In genomic region chr14:94172545-94172944, GRCh38 we compare ENCODE assay signal across 15 cellular contexts. TPM values are rescaled to one million over a fixed set of nuclear protein-coding genes. Genes with fewer than 3 reads are reported as not detected.
A peak's percentile ranks its signal among the peaks of the same experiment; 100 is the strongest.
DNase-seq lines count a peak whose midpoint lies in the region; ATAC-seq, FAIRE-seq and TF ChIP-seq lines count a peak whose summit lies in the region.
"Had no signal": no experiment of that assay in that cellular context is flagged by ENCODE, and none has a peak within 500 bp of the region (broad histone marks: within the 10 kb centered on the region; RNA-seq: fewer than 3 reads in every experiment).

No MANE protein-coding gene starts in this region.

- no TSS peak for BruUV-seq in HepG2 (replicated peaks; lab: Mats Ljungman, UMichigan)

- H4K20me1 ChIP-seq in HepG2 (ENCODE audit: insufficient read depth, low read length) (no peaks in the 10 kb centered on the region), MM.1S (ENCODE audit: insufficient read depth, low read length) (no peaks in the 10 kb centered on the region)

- intact Hi-C loops in HepG2 (cut with micrococcal nuclease; ENCODE audit: unreplicated experiment) (no loop called here), right lobe of liver (cut with DNase I) (no loop called here)

- H3K4me3 ChIP-seq in HepG2 (replicated peaks in 1 of 3; ENCODE audit: insufficient read depth in 1 of 3, low read depth in 2 of 3, low read length in 3 of 3) (peak overlapping the region in 1 of 3 experiments; percentile 84; a peak in 2 of 6 replicates), right lobe of liver (no peak overlapping the region), MM.1S (ENCODE audit: low read length) (no peak overlapping the region)

- no peak overlapping the region for H3K9ac ChIP-seq in HepG2 (ENCODE audit: insufficient read depth, low read depth, low read length)
- no peak overlapping the region for H3K9ac ChIP-seq in MM.1S (ENCODE audit: low read length)

- no peak overlapping the region for H3K27ac ChIP-seq in HepG2 (ENCODE audit: extremely low read length, insufficient read depth, low read length)
- H3K27ac ChIP-seq in right lobe of liver = no peak overlapping the region
- no peak overlapping the region for H3K27ac ChIP-seq in MM.1S (ENCODE audit: low read length)

- 86% methylated on average over 5 of the region's 5 CpGs for whole genome bisulfite sequencing in HepG2 (ENCODE audit: low lambda C conversion rate)
- WGBS in right lobe of liver (ENCODE audit: insufficient coverage, low coverage, low lambda C conversion rate, missing lambda C conversion rate) = 79% methylated on average over 5 of the region's 5 CpGs

- no peaks in the 10 kb centered on the region for H3K36me3 ChIP-seq in HepG2 (replicated peaks in 1 of 2; ENCODE audit: control insufficient read depth in 1 of 2, insufficient read depth in 2 of 2, low read length in 2 of 2)
- H3K36me3 ChIP-seq in right lobe of liver = no peaks in the 10 kb centered on the region
- H3K36me3 ChIP-seq in MM.1S (replicated peaks; ENCODE audit: insufficient read depth, low read length) = no peaks in the 10 kb centered on the region
- H3K36me3 ChIP-seq: heart left ventricle had no signal

- H3K27me3 Mint-ChIP-seq in glutamatergic neuron (ENCODE audit: unreplicated experiment) = peaks cover 9% of the 10 kb centered on the region

- FAIRE-seq in HepG2 (lab: Jason Lieb, UNC) (no peak), GM19239 (lab: Jason Lieb, UNC) (no peak), H54 (lab: Jason Lieb, UNC) (no peak)

- TF ChIP-seq EP300 in HepG2 (IDR thresholded peaks at IDR 0.05; ENCODE audit: low read depth in 2 of 2, low read length in 2 of 2) = no peak
- TF ChIP-seq EP300 in HepG2 (CRISPR knock-in tag; IDR thresholded peaks at IDR 0.05; ENCODE audit: borderline replicate concordance) = no peak

- H3K4me1 ChIP-seq in HepG2 (ENCODE audit: insufficient read depth, low read length) = peaks cover 30% of the 10 kb centered on the region
- peaks cover 0 to 15% (median 2%) of the 10 kb centered on the region in 4 donors for H3K4me1 ChIP-seq in right lobe of liver
- H3K4me1 ChIP-seq in MM.1S (ENCODE audit: low read length) = no peaks in the 10 kb centered on the region

- in situ Hi-C loops in HepG2 (cut with HindIII; ENCODE audit: extremely low pct_ligation_motif_present, low pct_unique_long_range_greater_than_20kb) = no loop called here

- TF ChIP-seq POLR2A in HepG2 (IDR thresholded peaks at IDR 0.05; ENCODE audit: insufficient read depth in 1 of 2, low read depth in 2 of 2, low read length in 2 of 2) (no peak), right lobe of liver (IDR thresholded peaks at IDR 0.05) (no peak), H54 (IDR thresholded peaks at IDR 0.05; ENCODE audit: low read depth, low read length) (no peak)

- peaks cover 0 to 12% of the 10 kb centered on the region in 2 experiments; a peak in 3 of 5 replicates for H3K27me3 ChIP-seq in HepG2 (ENCODE audit: control insufficient read depth in 1 of 2, insufficient read depth in 2 of 2, low read length in 2 of 2)
- H3K27me3 ChIP-seq in right lobe of liver = no peaks in the 10 kb centered on the region
- H3K27me3 ChIP-seq in MM.1S (replicated peaks; ENCODE audit: insufficient read depth, low read length) = no peaks in the 10 kb centered on the region; the same call in 1 of the 2 replicates

- H3K79me2 ChIP-seq in HepG2 (ENCODE audit: insufficient read depth, low read length) (peaks cover 8% of the 10 kb centered on the region), MM.1S (ENCODE audit: low read length) (no peaks in the 10 kb centered on the region)

- CTCF ChIA-PET in HepG2 (lab: Yijun Ruan, JAX; ENCODE audit: low intra/inter-chr PET ratio, low total read pairs) = no interaction called here

- H3K9me2 ChIP-seq in MM.1S (replicated peaks; ENCODE audit: insufficient read depth, low read length) = no peaks in the 10 kb centered on the region

- H3K4me1 Mint-ChIP-seq in glutamatergic neuron (ENCODE audit: low read depth, unreplicated experiment) = peaks cover 16% of the 10 kb centered on the region

- H3K9me3 ChIP-seq in HepG2 (ENCODE audit: low read length) = no peaks in the 10 kb centered on the region
- H3K9me3 ChIP-seq in right lobe of liver = no peaks in the 10 kb centered on the region
- H3K9me3 ChIP-seq in MM.1S (replicated peaks; ENCODE audit: insufficient read depth, low read length) = no peaks in the 10 kb centered on the region
- H3K9me3 ChIP-seq: heart left ventricle had no signal

- H2AFZ ChIP-seq in HepG2 (ENCODE audit: low read length) (no peak overlapping the region), MM.1S (ENCODE audit: low read length) (no peak overlapping the region)

- POLR2A ChIA-PET in HepG2 (lab: Yijun Ruan, JAX) = interaction anchor here (3.8 kb wide), 1 partner anchor 120 kb away, joined by 37 read pairs; the partner anchor contains the start of gene SERPINA10

- no peaks in the 10 kb centered on the region for H3K36me3 Mint-ChIP-seq in glutamatergic neuron (ENCODE audit: unreplicated experiment)

- peak overlapping the region; percentile 86 for H3K4me3 Mint-ChIP-seq in glutamatergic neuron (ENCODE audit: unreplicated experiment)

- peaks cover 2% of the 10 kb centered on the region for H3K9me3 Mint-ChIP-seq in glutamatergic neuron (ENCODE audit: unreplicated experiment)
- H3K9me3 Mint-ChIP-seq: effector memory CD8-positive, alpha-beta T cell had no signal

- no peak for TF ChIP-seq RAD21 in HepG2 (CRISPR knock-in tag; IDR thresholded peaks at IDR 0.05)

- DNase-seq in HepG2 (ENCODE audit: low spot score) (no peak), right lobe of liver (no peak), NCI-H69 (lab: John Stamatoyannopoulos, UW) (peak; percentile 55), glutamatergic neuron (no peak), GM19239 (ENCODE audit: insufficient read length, low spot score) (no peak), H54 (ENCODE audit: insufficient read length, low spot score) (no peak), MM.1S (no peak)
- DNase-seq: activated CD4-positive, alpha-beta T cell treated with anti-CD3 and anti-CD28 coated beads, Interleukin-2, amount 50 U/mL, for 4 hours; activated effector memory CD4-positive, alpha-beta T cell treated with Interleukin-2 at 50 U/mL for 16 hours; aorta; effector memory CD8-positive, alpha-beta T cell; heart left ventricle; NCI-H1436; NCI-H226 had no signal

- H3K27ac Mint-ChIP-seq in glutamatergic neuron (ENCODE audit: unreplicated experiment) = no peak overlapping the region

- TF ChIP-seq CTCF in HepG2 (CRISPR knock-in tag; IDR thresholded peaks at IDR 0.05) = no peak
- TF ChIP-seq CTCF in right lobe of liver (IDR thresholded peaks at IDR 0.05) = no peak
- TF ChIP-seq CTCF in glutamatergic neuron (IDR thresholded peaks at IDR 0.05; ENCODE audit: partially characterized antibody, unreplicated experiment) = no peak
- TF ChIP-seq CTCF in MM.1S (IDR thresholded peaks at IDR 0.05; ENCODE audit: low read length) = no peak

- ATAC-seq in HepG2 (no peak), right lobe of liver (no peak)
- ATAC-seq: effector memory CD8-positive, alpha-beta T cell had no signal

- H3K4me2 ChIP-seq in HepG2 (ENCODE audit: low read depth, low read length) (peak overlapping the region; percentile 82), MM.1S (ENCODE audit: low read depth, low read length) (no peak overlapping the region)

- H3F3A ChIP-seq in MM.1S (ENCODE audit: insufficient read depth, low read length) = no peaks in the 10 kb centered on the region; the same call in 1 of the 2 replicates

RNA-seq across cellular contexts. Expression of gene PPP4R4, which starts 1.6 kb away (rescaled TPM):
- total RNA-seq in HepG2 (2016; rRNA removed; fragmentation: Illumina TruSeq; extraction: Trizol) (19.8 and 21.2 TPM in 2 replicates), right lobe of liver (1 to 10 TPM in 3 of 6 experiments, under 1 TPM in 3; 0.26 to 4.1 (median 1.2) TPM), glutamatergic neuron (ENCODE audit: unreplicated experiment) (1.6 TPM)
- 11.0 and 11.2 TPM in 2 replicates for total RNA-seq in HepG2 (2016; cell fraction: cytosol; rRNA removed; fragmentation: Illumina TruSeq; extraction: Trizol; ENCODE audit: low read depth)
- 18.6 and 21.8 TPM in 2 replicates for total RNA-seq in HepG2 (2016; cell fraction: insoluble cytoplasmic fraction; rRNA removed; fragmentation: Illumina TruSeq; extraction: Trizol)
- 22.0 and 22.8 TPM in 2 replicates for total RNA-seq in HepG2 (2016; cell fraction: membrane; rRNA removed; fragmentation: Illumina TruSeq; extraction: Trizol)
- 30.3 and 33.4 TPM in 2 replicates for total RNA-seq in HepG2 (2016; cell fraction: nucleus; rRNA removed; fragmentation: Illumina TruSeq; extraction: Trizol)
- polyA plus RNA-seq in HepG2 (2011; rRNA removed) = 6.9 and 9.5 TPM in 2 replicates
- polyA plus RNA-seq in HepG2 (2011; cell fraction: cytosol; rRNA removed) = 3.2 and 4.3 TPM in 2 replicates
- polyA plus RNA-seq in HepG2 (2011; cell fraction: nucleus; rRNA removed) = 5.9 and 7.3 TPM in 2 replicates
- polyA plus RNA-seq in HepG2 (2012) = 6.4 and 9.4 TPM in 2 replicates
- polyA plus RNA-seq in HepG2 (2016; cell fraction: cytosol; fragmentation: Illumina TruSeq; extraction: Trizol; ENCODE audit: low read depth) = 9.3 and 13.3 TPM in 2 replicates
- polyA plus RNA-seq in HepG2 (2016; cell fraction: insoluble cytoplasmic fraction; fragmentation: Illumina TruSeq; extraction: Trizol; ENCODE audit: low read depth) = 20.1 and 21.1 TPM in 2 replicates
- polyA plus RNA-seq in HepG2 (2016; cell fraction: membrane; fragmentation: Illumina TruSeq; extraction: Trizol; ENCODE audit: low read depth) = 13.0 and 13.8 TPM in 2 replicates
- polyA plus RNA-seq in HepG2 (2016; cell fraction: nucleus; fragmentation: Illumina TruSeq; extraction: Trizol; ENCODE audit: insufficient read depth, low read depth) = 21.4 and 24.0 TPM in 2 replicates
- 22.1 TPM in 1 of 2 replicates, not detected in the other for polyA minus RNA-seq in HepG2 (2011; rRNA and poly(A)+ RNA removed; ENCODE audit: low replicate concordance)
- polyA minus RNA-seq in HepG2 (2011; cell fraction: cytosol; rRNA and poly(A)+ RNA removed) = 3.2 and 7.4 TPM in 2 replicates
- polyA minus RNA-seq in HepG2 (2011; cell fraction: nucleus; rRNA and poly(A)+ RNA removed) = 49.6 and 60.8 TPM in 2 replicates
- total RNA-seq: lung microvascular endothelial cell had no signal

RNA-seq across cellular contexts. Expression of gene IFI27L2, which starts 43.1 kb away (rescaled TPM):
- total RNA-seq in HepG2 (2016; rRNA removed; fragmentation: Illumina TruSeq; extraction: Trizol) (4.3 and 6.0 TPM in 2 replicates), right lobe of liver (1 to 10 TPM in 5 of 6 experiments, not detected in 1; 1.8 to 7.9 (median 4.1) TPM), glutamatergic neuron (ENCODE audit: unreplicated experiment) (52.7 TPM)
- total RNA-seq in HepG2 (2016; cell fraction: cytosol; rRNA removed; fragmentation: Illumina TruSeq; extraction: Trizol; ENCODE audit: low read depth) = 2.5 and 3.2 TPM in 2 replicates
- total RNA-seq in HepG2 (2016; cell fraction: insoluble cytoplasmic fraction; rRNA removed; fragmentation: Illumina TruSeq; extraction: Trizol) = 5.0 and 5.5 TPM in 2 replicates
- 3.6 and 3.7 TPM in 2 replicates for total RNA-seq in HepG2 (2016; cell fraction: membrane; rRNA removed; fragmentation: Illumina TruSeq; extraction: Trizol)
- total RNA-seq in HepG2 (2016; cell fraction: nucleus; rRNA removed; fragmentation: Illumina TruSeq; extraction: Trizol) = 1.6 and 1.9 TPM in 2 replicates
- 4.8 and 6.9 TPM in 2 replicates for polyA plus RNA-seq in HepG2 (2011; rRNA removed)
- polyA plus RNA-seq in HepG2 (2011; cell fraction: cytosol; rRNA removed) = 9.7 and 10.5 TPM in 2 replicates
- 3.1 and 4.9 TPM in 2 replicates for polyA plus RNA-seq in HepG2 (2011; cell fraction: nucleus; rRNA removed)
- 2.3 and 4.8 TPM in 2 replicates for polyA plus RNA-seq in HepG2 (2012)
- polyA plus RNA-seq in HepG2 (2016; cell fraction: cytosol; fragmentation: Illumina TruSeq; extraction: Trizol; ENCODE audit: low read depth) = 3.7 and 4.6 TPM in 2 replicates
- polyA plus RNA-seq in HepG2 (2016; cell fraction: insoluble cytoplasmic fraction; fragmentation: Illumina TruSeq; extraction: Trizol; ENCODE audit: low read depth) = 6.3 and 6.5 TPM in 2 replicates
- polyA plus RNA-seq in HepG2 (2016; cell fraction: membrane; fragmentation: Illumina TruSeq; extraction: Trizol; ENCODE audit: low read depth) = 2.3 and 3.4 TPM in 2 replicates
- polyA plus RNA-seq in HepG2 (2016; cell fraction: nucleus; fragmentation: Illumina TruSeq; extraction: Trizol; ENCODE audit: insufficient read depth, low read depth) = 2.8 and 4.6 TPM in 2 replicates
- polyA minus RNA-seq in HepG2 (2011; rRNA and poly(A)+ RNA removed; ENCODE audit: low replicate concordance) = 1.5 and 6.0 TPM in 2 replicates
- polyA minus RNA-seq in HepG2 (2011; cell fraction: cytosol; rRNA and poly(A)+ RNA removed) = not detected in 2 replicates
- polyA minus RNA-seq in HepG2 (2011; cell fraction: nucleus; rRNA and poly(A)+ RNA removed) = 1.1 TPM in 1 of 2 replicates, not detected in the other
